In the genomic region with DNA sequence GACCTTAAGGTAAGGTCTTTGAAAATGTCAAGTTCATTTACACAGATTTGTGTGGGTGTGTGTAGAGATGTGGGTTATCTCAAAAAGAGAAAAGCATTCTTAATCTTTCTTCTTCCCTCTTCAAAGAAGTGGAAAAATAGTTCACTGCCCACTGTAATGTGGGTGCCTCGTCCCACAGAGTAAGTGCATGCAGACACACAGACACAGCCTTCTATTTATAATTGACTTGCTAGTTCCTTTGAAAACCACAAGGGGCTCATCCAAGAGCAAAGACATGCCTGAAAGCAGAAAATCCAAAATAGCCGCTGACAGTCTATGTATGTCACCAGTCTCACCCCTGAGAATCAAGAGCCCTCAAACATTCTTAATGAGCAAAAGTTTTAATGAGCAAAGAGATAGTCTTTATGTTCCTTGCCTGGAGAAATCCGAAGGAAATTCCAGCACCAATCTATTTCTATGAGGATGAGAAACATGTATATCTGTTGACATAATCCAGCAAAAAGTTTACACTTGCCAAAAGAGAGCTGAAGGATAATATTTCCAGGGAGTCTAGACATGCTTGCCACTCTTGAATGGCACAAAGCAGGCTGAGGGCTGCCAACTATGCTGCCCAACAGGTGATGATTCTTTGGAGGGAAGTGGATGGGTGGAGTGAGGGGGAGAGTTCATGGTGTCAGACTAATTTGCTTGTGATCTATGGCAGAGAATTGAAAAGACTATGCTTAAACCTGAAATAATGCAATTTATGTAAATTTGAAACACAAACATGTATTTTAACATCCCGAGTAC, we compare ENCODE assay signal across 10 cellular contexts.
A peak's percentile ranks its signal among the peaks of the same experiment; 100 is the strongest.
DNase-seq lines count a peak whose midpoint lies in the region; ATAC-seq, FAIRE-seq and TF ChIP-seq lines count a peak whose summit lies in the region.
"Had no signal": no experiment of that assay in that cellular context is flagged by ENCODE, and none has a peak within 500 bp of the region (broad histone marks: within the 10 kb centered on the region; RNA-seq: fewer than 3 reads in every experiment).

No MANE protein-coding gene starts in this region.

- peaks cover 37% of the 10 kb centered on the region for H3K79me2 ChIP-seq in osteoblast (ENCODE audit: insufficient read depth, low read length)

- DNase-seq in DMS114 treated with DMSO at 0.1 percent for 48 hours (lab: John Stamatoyannopoulos, UW; ENCODE audit: unreplicated experiment) = peak; percentile 3
- DNase-seq in NCI-H1105 treated with DMSO at 0.1 percent for 48 hours (lab: John Stamatoyannopoulos, UW) = peak; percentile 78
- DNase-seq in choroid plexus epithelial cell (ENCODE audit: low read depth) = peak; percentile 55
- no peak for DNase-seq in osteoblast (ENCODE audit: insufficient read length, low spot score, missing footprints)
- no peak for DNase-seq in GM12891 (ENCODE audit: insufficient read length, low spot score)
- no peak for DNase-seq in activated naive CD4-positive, alpha-beta T cell treated with anti-CD3 and anti-CD28 coated beads, Interleukin-2, amount 10 ng/mL, durations not matched to agents 7 days and 5 days
- DNase-seq in posterior cingulate gyrus = no peak
- DNase-seq: amygdala had no signal

- no peaks in the 10 kb centered on the region for H3K9me3 ChIP-seq in osteoblast (ENCODE audit: low read depth, low read length)

- peaks cover 31% of the 10 kb centered on the region for H3K4me1 ChIP-seq in osteoblast (ENCODE audit: insufficient read depth, low read length)

- H3K4me1 Mint-ChIP-seq in activated naive CD4-positive, alpha-beta T cell treated with anti-CD3 and anti-CD28 coated beads, Interleukin-2, amount 10 ng/mL, durations not matched to agents 7 days and 5 days = peaks cover 29% of the 10 kb centered on the region

- H3K36me3 ChIP-seq in osteoblast (ENCODE audit: insufficient read depth, low read length) = peaks cover 14% of the 10 kb centered on the region

- FAIRE-seq in GM12891 (lab: Jason Lieb, UNC) = no peak

- H3K27ac ChIP-seq in osteoblast (ENCODE audit: low read depth, low read length) = no peak overlapping the region
- H3K27ac ChIP-seq: HL-60 had no signal

- peak; percentile 64 for TF ChIP-seq CTCF in choroid plexus epithelial cell (conservative IDR thresholded peaks at IDR 0.05; ENCODE audit: low read depth, low read length)
- TF ChIP-seq CTCF in osteoblast (IDR thresholded peaks at IDR 0.05; ENCODE audit: extremely low read depth, low read depth, low read length) = peak; percentile 53

- H3K36me3 Mint-ChIP-seq in activated naive CD4-positive, alpha-beta T cell treated with anti-CD3 and anti-CD28 coated beads, Interleukin-2, amount 10 ng/mL, durations not matched to agents 7 days and 5 days = peaks cover 35% of the 10 kb centered on the region

- no peak overlapping the region for H2AFZ ChIP-seq in osteoblast (ENCODE audit: low read length)

- no peak overlapping the region for H3K4me3 ChIP-seq in choroid plexus epithelial cell (ENCODE audit: low read depth, low read length)
- no peak overlapping the region for H3K4me3 ChIP-seq in osteoblast (ENCODE audit: insufficient read depth, low read length)

- no peak overlapping the region for H3K4me3 Mint-ChIP-seq in activated naive CD4-positive, alpha-beta T cell treated with anti-CD3 and anti-CD28 coated beads, Interleukin-2, amount 10 ng/mL, durations not matched to agents 7 days and 5 days

- CTCF ChIA-PET in activated naive CD4-positive, alpha-beta T cell treated with anti-CD3 and anti-CD28 coated beads, Interleukin-2, amount 10 ng/mL, durations not matched to agents 7 days and 5 days (lab: Charles Lee) = interaction anchor here (0.7 to 5.3 kb wide), 3 partner anchors 94 to 225 kb away, joined by 3 to 30 read pairs (median 8); partner anchors contain the start of gene ACVR1

- no peak for ATAC-seq in HG03108 (IDR thresholded peaks at IDR 0.05; ENCODE audit: unreplicated experiment)

- TF ChIP-seq POLR2A in GM12891 (IDR thresholded peaks at IDR 0.05; ENCODE audit: low read depth, low read length) = no peak

- H3K27me3 ChIP-seq in osteoblast (ENCODE audit: insufficient read depth, low read length) = no peaks in the 10 kb centered on the region

- no peak overlapping the region for H3K27ac Mint-ChIP-seq in activated naive CD4-positive, alpha-beta T cell treated with anti-CD3 and anti-CD28 coated beads, Interleukin-2, amount 10 ng/mL, durations not matched to agents 7 days and 5 days

- H4K20me1 ChIP-seq in osteoblast (ENCODE audit: insufficient read depth, low read length) = peaks cover 54% of the 10 kb centered on the region

- H3K9me3 Mint-ChIP-seq in activated naive CD4-positive, alpha-beta T cell treated with anti-CD3 and anti-CD28 coated beads, Interleukin-2, amount 10 ng/mL, durations not matched to agents 7 days and 5 days = no peaks in the 10 kb centered on the region

- intact Hi-C loops in posterior cingulate gyrus (cut with DNase I) = loop anchor here (10.0 kb wide), 1 partner anchor 93 kb away; the partner anchor contains the start of gene ACVR1

- H3K27me3 Mint-ChIP-seq in activated naive CD4-positive, alpha-beta T cell treated with anti-CD3 and anti-CD28 coated beads, Interleukin-2, amount 10 ng/mL, durations not matched to agents 7 days and 5 days = no peaks in the 10 kb centered on the region

- no peak overlapping the region for H3K4me2 ChIP-seq in osteoblast (ENCODE audit: insufficient read depth, low read length)

TF ChIP-seq in GM12891, 5 proteins besides CTCF, POLR2A, EP300 and RAD21:
- TF ChIP-seq SPI1 (IDR thresholded peaks at IDR 0.05; ENCODE audit: low read depth, low read length) (no peak), TAF1 (IDR thresholded peaks at IDR 0.05; ENCODE audit: low read depth, low read length) (no peak), POU2F2 (IDR thresholded peaks at IDR 0.05; ENCODE audit: low read depth, low read length) (no peak), POLR2AphosphoS5 (IDR thresholded peaks at IDR 0.05; ENCODE audit: low read depth, low read length) (no peak), PAX5 (IDR thresholded peaks at IDR 0.05; ENCODE audit: insufficient read depth, low read length, severe bottlenecking) (no peak)

Comparison
In these comparisons a context has a peak if more than half of its experiments do, and no peak if none do; other contexts are left out.
1. DNase-seq: peak in DMS114 treated with DMSO at 0.1 percent for 48 hours (single experiment), NCI-H1105 treated with DMSO at 0.1 percent for 48 hours (single experiment) and choroid plexus epithelial cell (single experiment); none in osteoblast (single experiment), GM12891 (single experiment), activated naive CD4-positive, alpha-beta T cell treated with anti-CD3 and anti-CD28 coated beads, Interleukin-2, amount 10 ng/mL, durations not matched to agents 7 days and 5 days (single experiment) and posterior cingulate gyrus (0 of 10).